In genomic region chr7:25118048-25118753, GRCh38 we compare ENCODE assay signal across 9 cellular contexts. TPM values are rescaled to one million over a fixed set of nuclear protein-coding genes. Genes with fewer than 3 reads are reported as not detected.
DNase-seq lines count a peak whose midpoint lies in the region; ATAC-seq and TF ChIP-seq lines count a peak whose summit lies in the region.
"Had no signal": no experiment of that assay in that cellular context is flagged by ENCODE, and none has a peak within 500 bp of the region (broad histone marks: within the 10 kb centered on the region; RNA-seq: fewer than 3 reads in every experiment).

No MANE protein-coding gene starts in this region.

- H3K27me3 ChIP-seq in CD8-positive, alpha-beta memory T cell (ENCODE audit: insufficient read depth, low read length, poor library complexity, severe bottlenecking): no peaks in the 10 kb centered on the region
- H3K27me3 ChIP-seq in endodermal cell (ENCODE audit: control insufficient read depth, insufficient read depth, low read length, poor library complexity, severe bottlenecking) (no peaks in the 10 kb centered on the region), prostate gland (replicated peaks; ENCODE audit: insufficient read depth) (no peaks in the 10 kb centered on the region)

- CTCF ChIA-PET in CD8-positive, alpha-beta memory T cell (lab: Charles Lee): interaction anchor here (1.9 kb wide), 2 partner anchors 19 to 306 kb away, joined by 7 read pairs; no protein-coding TSS in a partner anchor
- CTCF ChIA-PET in T-cell (lab: Charles Lee): interaction anchor here (0.6 to 1.2 kb wide), 3 partner anchors 21 to 141 kb away, joined by 3 to 4 read pairs (median 3); no protein-coding TSS in a partner anchor

- peak; percentile 44 for ATAC-seq in HG02885 (IDR thresholded peaks at IDR 0.05; ENCODE audit: poor library complexity, unreplicated experiment)
- ATAC-seq in T-cell (replicated peaks in 1 of 4): no peak

- H3K27me3 Mint-ChIP-seq in CD8-positive, alpha-beta memory T cell: no peaks in the 10 kb centered on the region
- H3K27me3 Mint-ChIP-seq in T-cell (no peaks in the 10 kb centered on the region), endodermal cell (ENCODE audit: insufficient read depth) (no peaks in the 10 kb centered on the region)

- TF ChIP-seq CTCF in endodermal cell (conservative IDR thresholded peaks at IDR 0.05) (no peak), prostate gland (IDR thresholded peaks at IDR 0.05) (no peak)

- POLR2A ChIA-PET in CD8-positive, alpha-beta memory T cell (lab: Charles Lee): no interaction called here
- POLR2A ChIA-PET in T-cell (lab: Charles Lee): no interaction called here

- no peak overlapping the region for H3K4me3 ChIP-seq in CD8-positive, alpha-beta memory T cell (ENCODE audit: low read length)
- no peak overlapping the region for H3K4me3 ChIP-seq in endodermal cell (ENCODE audit: low read length)
- no peak overlapping the region for H3K4me3 ChIP-seq in prostate gland

- H3K4me3 Mint-ChIP-seq in CD8-positive, alpha-beta memory T cell: peak overlapping the region in 2 of 7 donors; percentile 15 to 66
- H3K4me3 Mint-ChIP-seq in T-cell (no peak overlapping the region), endodermal cell (no peak overlapping the region)

- TF ChIP-seq POLR2A in GM19099 (IDR thresholded peaks at IDR 0.05; ENCODE audit: extremely low read depth, insufficient read length, low read depth): peak; percentile 7
- TF ChIP-seq POLR2A in prostate gland (IDR thresholded peaks at IDR 0.05): no peak

- peak overlapping the region in 5 of 8 donors; percentile 17 to 91 (median 57) for H3K27ac Mint-ChIP-seq in CD8-positive, alpha-beta memory T cell
- H3K27ac Mint-ChIP-seq in T-cell (peak overlapping the region; percentile 4 to 72), endodermal cell (no peak overlapping the region)

- H3K9me3 ChIP-seq in CD8-positive, alpha-beta memory T cell (ENCODE audit: low read length): no peaks in the 10 kb centered on the region
- peaks cover 3% of the 10 kb centered on the region for H3K9me3 ChIP-seq in endodermal cell (ENCODE audit: control insufficient read depth, low read length)
- H3K9me3 ChIP-seq in prostate gland: no peaks in the 10 kb centered on the region

- no peak overlapping the region for H3K27ac ChIP-seq in CD8-positive, alpha-beta memory T cell (ENCODE audit: low read depth, low read length)
- H3K27ac ChIP-seq in endodermal cell (ENCODE audit: low read depth, low read length): no peak overlapping the region
- H3K27ac ChIP-seq in prostate gland: no peak overlapping the region

- intact Hi-C loops in posterior vena cava (cut with DNase I): no loop called here
- intact Hi-C loops in prostate gland (cut with DNase I): no loop called here

- peaks cover 11% of the 10 kb centered on the region for H3K36me3 ChIP-seq in CD8-positive, alpha-beta memory T cell (ENCODE audit: insufficient read depth, low read length)
- H3K36me3 ChIP-seq in endodermal cell (ENCODE audit: control insufficient read depth, insufficient read depth, low read length): peaks cover 44% of the 10 kb centered on the region
- H3K36me3 ChIP-seq in prostate gland: no peaks in the 10 kb centered on the region

- H3K9me3 Mint-ChIP-seq in CD8-positive, alpha-beta memory T cell: no peaks in the 10 kb centered on the region
- H3K9me3 Mint-ChIP-seq in T-cell: no peaks in the 10 kb centered on the region
- no peaks in the 10 kb centered on the region for H3K9me3 Mint-ChIP-seq in endodermal cell

- H3K36me3 Mint-ChIP-seq in CD8-positive, alpha-beta memory T cell: peaks cover 0 to 34% (median 2%) of the 10 kb centered on the region in 3 donors
- H3K36me3 Mint-ChIP-seq in T-cell (peaks cover 23% of the 10 kb centered on the region), endodermal cell (ENCODE audit: low read depth) (peaks cover 36% of the 10 kb centered on the region)

- peaks cover 7% of the 10 kb centered on the region for H3K4me1 ChIP-seq in CD8-positive, alpha-beta memory T cell (ENCODE audit: insufficient read depth, low read length)
- H3K4me1 ChIP-seq in endodermal cell (ENCODE audit: control insufficient read depth, insufficient read depth, low read length) (no peaks in the 10 kb centered on the region), prostate gland (replicated peaks) (peaks cover 2% of the 10 kb centered on the region)

- H3K9ac ChIP-seq in endodermal cell (ENCODE audit: extremely low read depth, low read length, poor library complexity, severe bottlenecking): no peak overlapping the region

- no peak for DNase-seq in CD8-positive, alpha-beta memory T cell
- DNase-seq in T-cell: no peak
- no peak for DNase-seq in cortex of kidney (lab: John Stamatoyannopoulos, UW)
- DNase-seq in endodermal cell: no peak
- DNase-seq in posterior vena cava (ENCODE audit: low spot score): no peak
- DNase-seq in prostate gland (ENCODE audit: low spot score): no peak
- DNase-seq: NCI-H524 had no signal

- 91 to 96% methylated on average over 6 to 8 of the region's 8 CpGs for WGBS in endodermal cell (ENCODE audit: insufficient coverage in 1 of 2, insufficient read length in 1 of 2), 2 experiments
- 83% methylated on average over 8 of the region's 8 CpGs for WGBS in prostate gland

- peaks cover 23 to 35% (median 33%) of the 10 kb centered on the region in 3 donors for H3K4me1 Mint-ChIP-seq in CD8-positive, alpha-beta memory T cell
- H3K4me1 Mint-ChIP-seq in T-cell (peaks cover 21 to 31% (median 28%) of the 10 kb centered on the region in 3 donors), endodermal cell (no peaks in the 10 kb centered on the region)

RNA-seq across cellular contexts. Expression of gene CYCS, which starts 6.9 kb away (rescaled TPM):
- 100 to 1,000 TPM; 294 to 324 TPM for total RNA-seq in CD8-positive, alpha-beta memory T cell
- 148 TPM for polyA plus RNA-seq in CD8-positive, alpha-beta memory T cell
- 100 to 1,000 TPM in 2 of 5 donors, 10 to 100 TPM in 3; 45.0 to 136 (median 47.3) TPM for total RNA-seq in T-cell
- total RNA-seq in endodermal cell: 100 to 1,000 TPM; 118 to 126 TPM
- 118 TPM for polyA plus RNA-seq in endodermal cell (2013, experiment 1 of 2)
- 119 TPM for polyA plus RNA-seq in endodermal cell (2013, experiment 2 of 2)
- 10 to 100 TPM; 77.7 to 81.4 TPM for total RNA-seq in posterior vena cava
- total RNA-seq in prostate gland: 10 to 100 TPM; 36.3 to 36.6 TPM
